ENCODE assay signal across 7 cellular contexts in the genomic region with DNA sequence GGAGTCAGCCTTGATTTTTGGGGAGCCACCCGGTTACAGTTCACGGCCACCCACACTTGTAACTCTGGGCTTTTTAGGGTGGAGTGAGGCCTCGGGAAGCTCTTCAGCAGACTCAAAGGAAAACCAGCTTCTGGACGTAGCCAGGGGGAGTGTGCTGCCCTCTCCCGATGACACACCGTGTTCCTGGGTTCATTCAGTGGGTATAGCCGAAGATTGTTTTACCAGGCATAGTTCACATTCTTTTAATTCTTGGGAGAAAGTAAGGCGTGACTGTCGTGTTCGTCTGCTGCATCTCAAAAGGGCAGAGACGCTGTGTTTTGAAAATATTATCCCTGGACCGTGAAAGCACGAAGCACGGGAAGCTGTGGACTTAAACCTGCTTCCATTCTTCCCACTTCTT.
A peak's percentile ranks its signal among the peaks of the same experiment; 100 is the strongest.
DNase-seq lines count a peak whose midpoint lies in the region; ATAC-seq and TF ChIP-seq lines count a peak whose summit lies in the region.
"Not testable (repeated sequence)": the region's sequence is repeated elsewhere in the genome, so short reads cannot be mapped to it uniquely, and the experiment has no call there.

No MANE protein-coding gene starts in this region.

- H3K9ac ChIP-seq in parathyroid adenoma: not testable (repeated sequence)

- in situ Hi-C loops in astrocyte of the cerebellum (cut with HindIII; ENCODE audit: low sequenced_read_pairs): not testable (repeated sequence)

- TF ChIP-seq CTCF in RWPE2 (IDR thresholded peaks at IDR 0.05; ENCODE audit: poor library complexity, severe bottlenecking): peak; percentile 32
- TF ChIP-seq CTCF in astrocyte of the cerebellum (IDR thresholded peaks at IDR 0.05; ENCODE audit: low read depth, low read length, missing control alignments): peak; percentile 12
- not testable (repeated sequence) for TF ChIP-seq CTCF in parathyroid adenoma (IDR thresholded peaks at IDR 0.05)

- not testable (repeated sequence) for H3K36me3 ChIP-seq in RWPE2 (ENCODE audit: low read depth); parathyroid adenoma (ENCODE audit: control insufficient read depth, insufficient read depth, low read length)

- peak overlapping the region; percentile 38 for H3K4me2 ChIP-seq in parathyroid adenoma (ENCODE audit: low read length)

- H3K27me3 ChIP-seq in RWPE2 (ENCODE audit: insufficient read depth, poor library complexity, severe bottlenecking); parathyroid adenoma (ENCODE audit: control insufficient read depth, insufficient read depth, low read length): not testable (repeated sequence)

- H2AFZ ChIP-seq in parathyroid adenoma: not testable (repeated sequence)

- peak overlapping the region; percentile 47 for H3K27ac ChIP-seq in RWPE2 (ENCODE audit: poor library complexity, severe bottlenecking)
- H3K27ac ChIP-seq in parathyroid adenoma: not testable (repeated sequence)

- DNase-seq in EH (ENCODE audit: low read depth) (peak; percentile 70), HT1080 (ENCODE audit: low read depth) (peak; percentile 59), astrocyte of the cerebellum (ENCODE audit: low read depth) (peak; percentile 9), fibroblast of gingiva (ENCODE audit: low read depth) (peak; percentile 59), kidney glomerular epithelial cell (lab: John Stamatoyannopoulos, UW) (peak; percentile 99)
- DNase-seq in RWPE2 (ENCODE audit: low spot score): not testable (repeated sequence)

- not testable (repeated sequence) for H3K79me2 ChIP-seq in parathyroid adenoma

- H3K4me3 ChIP-seq in RWPE2 (ENCODE audit: severe bottlenecking); astrocyte of the cerebellum (ENCODE audit: low read depth, low read length); parathyroid adenoma (ENCODE audit: low read depth, low read length): not testable (repeated sequence)

- peaks cover 11% of the 10 kb centered on the region for H3K4me1 ChIP-seq in RWPE2 (ENCODE audit: insufficient read depth, poor library complexity, severe bottlenecking)
- not testable (repeated sequence) for H3K4me1 ChIP-seq in parathyroid adenoma

- ATAC-seq in RWPE2 (ENCODE audit: low read depth): peak; percentile 94

- H3K9me3 ChIP-seq in RWPE2 (ENCODE audit: severe bottlenecking); parathyroid adenoma (ENCODE audit: control insufficient read depth, low read length): not testable (repeated sequence)
